ENCODE assay signal across 10 cellular contexts in the genomic region with DNA sequence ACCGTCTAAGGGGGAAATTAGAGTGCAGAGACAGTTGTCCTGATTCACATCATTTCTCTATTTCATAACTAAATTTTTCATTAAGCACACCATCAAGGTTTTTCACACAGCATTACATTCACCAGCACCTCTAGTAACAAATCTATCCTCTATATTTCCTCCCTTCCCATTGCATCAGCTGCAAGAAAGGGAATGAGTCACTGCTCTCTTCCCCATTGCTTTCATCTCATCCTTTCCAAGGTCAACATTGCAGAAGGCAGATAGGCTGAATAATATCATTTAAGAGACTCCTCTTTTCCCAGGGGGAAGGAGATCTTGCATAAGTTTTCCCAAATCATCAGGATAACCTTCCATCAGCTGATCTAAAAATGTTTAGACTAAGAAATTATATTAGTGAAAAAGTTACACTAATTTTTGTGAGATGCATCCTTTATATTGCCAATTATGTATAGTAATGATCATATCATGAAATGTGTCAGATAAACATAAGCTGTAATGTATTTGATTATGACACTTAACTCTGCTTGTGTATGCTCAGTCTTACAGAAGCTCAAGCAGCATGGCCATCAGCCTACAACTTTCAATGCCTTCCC. TPM values are rescaled to one million over a fixed set of nuclear protein-coding genes. Genes with fewer than 3 reads are reported as not detected.
DNase-seq lines count a peak whose midpoint lies in the region; ATAC-seq, FAIRE-seq and TF ChIP-seq lines count a peak whose summit lies in the region.
"Had no signal": no experiment of that assay in that cellular context is flagged by ENCODE, and none has a peak within 500 bp of the region (broad histone marks: within the 10 kb centered on the region; RNA-seq: fewer than 3 reads in every experiment).

No MANE protein-coding gene starts in this region.

- intact Hi-C loops in A673 (cut with micrococcal nuclease; ENCODE audit: unreplicated experiment) = loop anchor here (10.0 kb wide), 1 partner anchor 356 kb away; a partner anchor contains a TSS

- peak; percentile 46 for FAIRE-seq in GM18507 (lab: Jason Lieb, UNC)

- no peak for TF ChIP-seq CTCF in A673 (conservative IDR thresholded peaks at IDR 0.05; ENCODE audit: low read depth, low read length)
- TF ChIP-seq CTCF in fibroblast of pulmonary artery (IDR thresholded peaks at IDR 0.05; ENCODE audit: low read length, missing control alignments) = no peak

- H3K27me3 ChIP-seq in A673 (replicated peaks; ENCODE audit: insufficient read depth, low read depth, low read length, poor library complexity) (no peaks in the 10 kb centered on the region), SJSA1 (replicated peaks) (no peaks in the 10 kb centered on the region)
- H3K27me3 ChIP-seq: testis had no signal

- POLR2A ChIA-PET in A673 (lab: Charles Lee; ENCODE audit: low non-redundant PET) = interaction anchor here (0.5 kb wide), 1 partner anchor 37 kb away, joined by 4 read pairs; no protein-coding TSS in a partner anchor

- DNase-seq in A673 (ENCODE audit: low spot score) = peak; percentile 58
- no peak for DNase-seq in GM18507 (ENCODE audit: extremely low spot score, insufficient read length, low read depth)
- DNase-seq in SJSA1 (ENCODE audit: low read depth in 1 of 2, low spot score in 2 of 2) = peak in 1 of 2 experiments; percentile 33
- peak; percentile 79 for DNase-seq in fibroblast of pulmonary artery (ENCODE audit: low read depth)
- no peak for DNase-seq in stimulated activated CD4-positive, alpha-beta T cell treated with anti-CD3 and anti-CD28 coated beads, Interleukin-4, amount 100 ng/mL, for 24 hours
- DNase-seq in foreskin melanocyte = no peak
- no peak for DNase-seq in NCI-H1048 (lab: John Stamatoyannopoulos, UW)
- DNase-seq: nucleus accumbens, testis had no signal

- H3K27ac ChIP-seq in A673 (ENCODE audit: low read depth, low read length, poor library complexity, severe bottlenecking) = peak overlapping the region; percentile 53
- H3K27ac ChIP-seq in SJSA1 = peak overlapping the region; percentile 7; the same call in 1 of the 2 replicates
- H3K27ac ChIP-seq: testis had no signal

- H3K4me3 ChIP-seq in A673 (ENCODE audit: low read depth, low read length, poor library complexity, severe bottlenecking) (no peak overlapping the region), SJSA1 (no peak overlapping the region), fibroblast of pulmonary artery (replicated peaks; ENCODE audit: low read depth, low read length) (no peak overlapping the region)
- H3K4me3 ChIP-seq: testis had no signal

- H3K36me3 ChIP-seq in A673 (ENCODE audit: insufficient read depth, low read length, poor library complexity, severe bottlenecking) (no peaks in the 10 kb centered on the region), SJSA1 (peaks cover 2% of the 10 kb centered on the region; the same call in 1 of the 2 replicates)

- ATAC-seq in GM18909 (IDR thresholded peaks at IDR 0.05; ENCODE audit: poor library complexity, unreplicated experiment) = no peak

- BruUV-seq in A673 (replicated peaks; lab: Mats Ljungman, UMichigan) = no TSS peak

- CTCF ChIA-PET in A673 (lab: Charles Lee) = interaction anchor here (1.0 kb wide), 1 partner anchor 351 kb away, joined by 3 read pairs; no protein-coding TSS in a partner anchor

- peaks cover 23% of the 10 kb centered on the region for H3K4me1 ChIP-seq in A673 (ENCODE audit: insufficient read depth, low read length, poor library complexity, severe bottlenecking)
- peaks cover 10% of the 10 kb centered on the region; the same call in 1 of the 2 replicates for H3K4me1 ChIP-seq in SJSA1 (replicated peaks)

- H3K9me3 ChIP-seq in A673 (ENCODE audit: low read depth, low read length, poor library complexity, severe bottlenecking) (no peaks in the 10 kb centered on the region), SJSA1 (replicated peaks) (no peaks in the 10 kb centered on the region)
- H3K9me3 ChIP-seq: testis had no signal

RNA-seq across cellular contexts. Expression of a gene that starts 4.3 kb away (rescaled TPM):
- total RNA-seq in A673 (2021) = 41.5 and 45.0 TPM in 2 replicates
- total RNA-seq in SJSA1 (2014; rRNA removed; shearing (Covaris generic)) = 11.8 and 28.8 TPM in 2 replicates

RNA-seq across cellular contexts. Expression of a gene that starts 4.5 kb away (rescaled TPM):
- 78.4 and 84.3 TPM in 2 replicates for total RNA-seq in A673 (2021)
- total RNA-seq in SJSA1 (2014; rRNA removed; shearing (Covaris generic)) = 36.7 and 59.4 TPM in 2 replicates

Comparison
In these comparisons a context has a peak if more than half of its experiments do, and no peak if none do; other contexts are left out.
1. DNase-seq: peak in A673 (single experiment) and fibroblast of pulmonary artery (single experiment); none in GM18507 (single experiment), stimulated activated CD4-positive, alpha-beta T cell treated with anti-CD3 and anti-CD28 coated beads, Interleukin-4, amount 100 ng/mL, for 24 hours (single experiment), foreskin melanocyte (single experiment) and NCI-H1048 (single experiment).